1 cellular context compared by ENCODE assay signal in the genomic region with DNA sequence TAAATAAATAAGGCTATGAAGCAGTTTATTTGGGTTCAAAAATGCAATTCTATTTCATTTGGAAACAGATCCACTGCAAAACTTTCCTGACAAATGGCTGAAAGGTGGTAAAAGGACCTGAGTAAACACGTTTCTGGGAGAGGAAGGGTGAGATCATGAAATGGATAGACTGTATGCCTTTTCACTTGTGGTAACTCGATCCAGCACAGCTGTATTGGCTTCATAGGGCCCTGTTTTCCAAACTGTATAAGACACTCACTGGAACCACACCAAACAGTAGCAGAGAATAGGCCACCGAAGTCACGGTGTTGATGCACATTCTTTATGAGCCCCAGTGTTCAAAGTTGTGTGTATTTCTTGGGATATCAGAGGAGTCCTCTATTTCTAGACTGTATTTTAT.
TF ChIP-seq lines count a peak whose summit lies in the region.

No MANE protein-coding gene starts in this region.

TF ChIP-seq in IMR-90, 13 proteins besides CTCF, POLR2A, EP300 and RAD21 (continued from another document):
- TF ChIP-seq MAZ (IDR thresholded peaks at IDR 0.05; ENCODE audit: borderline replicate concordance, low read depth, low read length) (no peak), ELK1 (IDR thresholded peaks at IDR 0.05; ENCODE audit: borderline replicate concordance, low read depth, low read length) (no peak)
